23 cellular contexts compared by ENCODE assay signal in genomic region chr2:73759287-73759764, GRCh38. TPM values are rescaled to one million over a fixed set of nuclear protein-coding genes. Genes with fewer than 3 reads are reported as not detected.
DNase-seq lines count a peak whose midpoint lies in the region; ATAC-seq and TF ChIP-seq lines count a peak whose summit lies in the region.
"Had no signal": no experiment of that assay in that cellular context is flagged by ENCODE, and none has a peak within 500 bp of the region (broad histone marks: within the 10 kb centered on the region; RNA-seq: fewer than 3 reads in every experiment).

No MANE protein-coding gene starts in this region.

- H3K36me3 ChIP-seq in heart left ventricle (peaks cover 0 to 91% (median 69%) of the 10 kb centered on the region in 9 donors), endodermal cell (ENCODE audit: control insufficient read depth, insufficient read depth, low read length) (peaks cover 73% of the 10 kb centered on the region)

- intact Hi-C loops in heart left ventricle (cut with DNase I): no loop called here
- intact Hi-C loops in lower leg skin (cut with DNase I; ENCODE audit: low total_unique reads): no loop called here

- ATAC-seq in heart left ventricle: peak; percentile 86 to 90 (median 88)
- no peak for ATAC-seq in GM19328 (IDR thresholded peaks at IDR 0.05; ENCODE audit: unreplicated experiment)
- ATAC-seq: stimulated activated naive B cell treated with anti-CD40 and anti-IgM and Interleukin-4, amounts not matched to agents 10 μg/mL and 1 μg/mL and 100 μg/mL, for 72 hours had no signal

- TF ChIP-seq POLR2A in heart left ventricle (IDR thresholded peaks at IDR 0.05): no peak
- no peak for TF ChIP-seq POLR2A in lower leg skin (IDR thresholded peaks at IDR 0.05)

- H3K4me3 ChIP-seq in heart left ventricle: no peak overlapping the region
- H3K4me3 ChIP-seq in retinal pigment epithelial cell (ENCODE audit: low read length): no peak overlapping the region
- no peak overlapping the region for H3K4me3 ChIP-seq in lower leg skin (ENCODE audit: low read depth, poor library complexity, severe bottlenecking)
- H3K4me3 ChIP-seq in endodermal cell (ENCODE audit: low read length): no peak overlapping the region
- H3K4me3 ChIP-seq: spleen had no signal

- H3K9me3 ChIP-seq in heart left ventricle (peaks cover 0 to 3% (median 0%) of the 10 kb centered on the region in 12 donors), endodermal cell (ENCODE audit: control insufficient read depth, low read length) (peaks cover 20% of the 10 kb centered on the region)

- H3K4me1 Mint-ChIP-seq in HFFc6 (ENCODE audit: low read depth) (peaks cover 27% of the 10 kb centered on the region), endodermal cell (no peaks in the 10 kb centered on the region)
- H3K4me1 Mint-ChIP-seq: activated CD4-positive, alpha-beta memory T cell treated with anti-CD3 and anti-CD28 coated beads, Interleukin-2, amount 10 ng/mL, durations not matched to agents 7 days and 5 days; activated naive CD8-positive, alpha-beta T cell treated with anti-CD3 and anti-CD28 coated beads, Interleukin-2, amount 10 ng/mL, durations not matched to agents 7 days and 5 days; stimulated activated naive B cell treated with anti-CD40 and anti-IgM and Interleukin-4, amounts not matched to agents 10 μg/mL and 1 μg/mL and 100 μg/mL, for 72 hours had no signal

- H3K27ac Mint-ChIP-seq in HFFc6: peak overlapping the region; percentile 53
- no peak overlapping the region for H3K27ac Mint-ChIP-seq in endodermal cell
- H3K27ac Mint-ChIP-seq: activated CD4-positive, alpha-beta memory T cell treated with anti-CD3 and anti-CD28 coated beads, Interleukin-2, amount 10 ng/mL, durations not matched to agents 7 days and 5 days; activated naive CD8-positive, alpha-beta T cell treated with anti-CD3 and anti-CD28 coated beads, Interleukin-2, amount 10 ng/mL, durations not matched to agents 7 days and 5 days; CD4-positive, CD25-positive, alpha-beta regulatory T cell; stimulated activated naive B cell treated with anti-CD40 and anti-IgM and Interleukin-4, amounts not matched to agents 10 μg/mL and 1 μg/mL and 100 μg/mL, for 72 hours; type B pancreatic cell had no signal

- no peaks in the 10 kb centered on the region for H3K27me3 ChIP-seq in heart left ventricle
- no peaks in the 10 kb centered on the region for H3K27me3 ChIP-seq in endodermal cell (ENCODE audit: control insufficient read depth, insufficient read depth, low read length, poor library complexity, severe bottlenecking)
- H3K27me3 ChIP-seq: spleen had no signal

- DNase-seq in HFFc6: peak; percentile 32
- peak; percentile 96 for DNase-seq in cerebellar cortex (ENCODE audit: low spot score)
- peak in 4 of 5 donors; percentile 51 to 65 (median 60) for DNase-seq in heart left ventricle
- DNase-seq in retinal pigment epithelial cell (ENCODE audit: low read depth): peak; percentile 29
- DNase-seq in lower leg skin (ENCODE audit: low spot score in 2 of 2): no peak
- DNase-seq in DMS79 (lab: John Stamatoyannopoulos, UW): no peak
- no peak for DNase-seq in endodermal cell
- DNase-seq: activated CD4-positive, alpha-beta memory T cell treated with anti-CD3 and anti-CD28 coated beads, Interleukin-2, amount 10 ng/mL, durations not matched to agents 7 days and 5 days; activated naive CD8-positive, alpha-beta T cell treated with anti-CD3 and anti-CD28 coated beads, Interleukin-2, amount 10 ng/mL, durations not matched to agents 7 days and 5 days; CD4-positive, CD25-positive, alpha-beta regulatory T cell; hippocampal formation; NCI-H1417; NCI-H2171 treated with DMSO at 0.1 percent for 48 hours; NCI-H82; spleen; stimulated activated naive B cell treated with anti-CD40 and anti-IgM and Interleukin-4, amounts not matched to agents 10 μg/mL and 1 μg/mL and 100 μg/mL, for 72 hours had no signal

- H3K9me3 Mint-ChIP-seq in HFFc6: no peaks in the 10 kb centered on the region; the same call in 1 of the 2 replicates
- H3K9me3 Mint-ChIP-seq in endodermal cell: peaks cover 22% of the 10 kb centered on the region
- H3K9me3 Mint-ChIP-seq: activated naive CD8-positive, alpha-beta T cell treated with anti-CD3 and anti-CD28 coated beads, Interleukin-2, amount 10 ng/mL, durations not matched to agents 7 days and 5 days; CD4-positive, CD25-positive, alpha-beta regulatory T cell had no signal

- no peak for TF ChIP-seq CTCF in HFFc6 (IDR thresholded peaks at IDR 0.05)
- no peak for TF ChIP-seq CTCF in heart left ventricle (IDR thresholded peaks at IDR 0.05)
- no peak for TF ChIP-seq CTCF in retinal pigment epithelial cell (conservative IDR thresholded peaks at IDR 0.05; ENCODE audit: low read depth, low read length)
- no peak for TF ChIP-seq CTCF in lower leg skin (IDR thresholded peaks at IDR 0.05)
- TF ChIP-seq CTCF in endodermal cell (conservative IDR thresholded peaks at IDR 0.05): no peak

- 4 to 9% (median 5%) methylated on average over 3 of the region's 3 CpGs for WGBS in heart left ventricle, 4 donors
- WGBS in lower leg skin, 2 donors: 26 to 33% methylated on average over 3 of the region's 3 CpGs
- WGBS in endodermal cell (ENCODE audit: insufficient coverage in 1 of 2, insufficient read length in 1 of 2), 2 experiments: 77 to 94% methylated on average over 1 to 3 of the region's 3 CpGs

- H3K27me3 Mint-ChIP-seq in HFFc6 (ENCODE audit: insufficient read depth) (no peaks in the 10 kb centered on the region), endodermal cell (ENCODE audit: insufficient read depth) (no peaks in the 10 kb centered on the region)
- H3K27me3 Mint-ChIP-seq: activated CD4-positive, alpha-beta memory T cell treated with anti-CD3 and anti-CD28 coated beads, Interleukin-2, amount 10 ng/mL, durations not matched to agents 7 days and 5 days; activated naive CD8-positive, alpha-beta T cell treated with anti-CD3 and anti-CD28 coated beads, Interleukin-2, amount 10 ng/mL, durations not matched to agents 7 days and 5 days; CD4-positive, CD25-positive, alpha-beta regulatory T cell; stimulated activated naive B cell treated with anti-CD40 and anti-IgM and Interleukin-4, amounts not matched to agents 10 μg/mL and 1 μg/mL and 100 μg/mL, for 72 hours; type B pancreatic cell had no signal

- H3K4me3 Mint-ChIP-seq in HFFc6 (0 out of 2 replicates have a peak overlapping the region, but pooled peaks have one; percentile 12), endodermal cell (no peak overlapping the region)
- H3K4me3 Mint-ChIP-seq: activated CD4-positive, alpha-beta memory T cell treated with anti-CD3 and anti-CD28 coated beads, Interleukin-2, amount 10 ng/mL, durations not matched to agents 7 days and 5 days; activated naive CD8-positive, alpha-beta T cell treated with anti-CD3 and anti-CD28 coated beads, Interleukin-2, amount 10 ng/mL, durations not matched to agents 7 days and 5 days; CD4-positive, CD25-positive, alpha-beta regulatory T cell; stimulated activated naive B cell treated with anti-CD40 and anti-IgM and Interleukin-4, amounts not matched to agents 10 μg/mL and 1 μg/mL and 100 μg/mL, for 72 hours; type B pancreatic cell had no signal

- peaks cover 23% of the 10 kb centered on the region for H3K36me3 Mint-ChIP-seq in HFFc6 (ENCODE audit: low read depth)
- H3K36me3 Mint-ChIP-seq in endodermal cell (ENCODE audit: low read depth): peaks cover 72% of the 10 kb centered on the region

- H3K27ac ChIP-seq in heart left ventricle (peak overlapping the region in 9 of 12 donors; percentile 12 to 58 (median 46)), endodermal cell (ENCODE audit: low read depth, low read length) (no peak overlapping the region)

- H3K4me1 ChIP-seq in heart left ventricle (peaks cover 4 to 25% (median 17%) of the 10 kb centered on the region in 12 donors), endodermal cell (ENCODE audit: control insufficient read depth, insufficient read depth, low read length) (no peaks in the 10 kb centered on the region)

- H3K9ac ChIP-seq in endodermal cell (ENCODE audit: extremely low read depth, low read length, poor library complexity, severe bottlenecking): no peak overlapping the region

RNA-seq across cellular contexts. Expression of gene DUSP11, which starts 20.6 kb away (rescaled TPM):
- 10 to 100 TPM; 21.6 to 24.2 (median 23.1) TPM for total RNA-seq in HFFc6 (2021; fragmentation: NEBNext Ultra II Directional; extraction: Animal tissue kit (Norgen Biotek cat#: 25700))
- total RNA-seq in heart left ventricle (10 to 100 TPM in 6 of 9 donors, 1 to 10 TPM in 3; 6.7 to 13.8 (median 11.0) TPM), lower leg skin (10 to 100 TPM; 40.6 to 53.7 (median 41.9) TPM), endodermal cell (10 to 100 TPM; 18.8 to 23.0 TPM)
- polyA plus RNA-seq in heart left ventricle: 10 to 100 TPM in 1 of 2 donors, 1 to 10 TPM in 1; 8.7 to 10.5 TPM
- 23.2 TPM for polyA plus RNA-seq in endodermal cell (2013, experiment 1 of 2)
- polyA plus RNA-seq in endodermal cell (2013, experiment 2 of 2): 20.8 TPM

RNA-seq across cellular contexts. Expression of gene TPRKB, which starts 22.2 kb away (rescaled TPM):
- total RNA-seq in HFFc6 (2021; fragmentation: NEBNext Ultra II Directional; extraction: Animal tissue kit (Norgen Biotek cat#: 25700)): 10 to 100 TPM; 17.6 to 26.3 (median 22.8) TPM
- total RNA-seq in heart left ventricle: 10 to 100 TPM; 16.1 to 39.8 (median 28.6) TPM
- 10 to 100 TPM; 71.6 to 87.6 TPM for polyA plus RNA-seq in heart left ventricle
- 10 to 100 TPM; 17.2 to 32.2 (median 25.4) TPM for total RNA-seq in lower leg skin
- 10 to 100 TPM; 37.9 to 42.7 TPM for total RNA-seq in endodermal cell
- 71.7 TPM for polyA plus RNA-seq in endodermal cell (2013, experiment 1 of 2)
- polyA plus RNA-seq in endodermal cell (2013, experiment 2 of 2): 71.6 TPM

RNA-seq across cellular contexts. Expression of gene C2orf78, which starts 24.7 kb away (rescaled TPM):
- total RNA-seq in HFFc6 (2021; fragmentation: NEBNext Ultra II Directional; extraction: Animal tissue kit (Norgen Biotek cat#: 25700)): not detected
- total RNA-seq in heart left ventricle: not detected
- polyA plus RNA-seq in heart left ventricle: not detected
- total RNA-seq in lower leg skin: not detected
- not detected for total RNA-seq in endodermal cell
- not detected for polyA plus RNA-seq in endodermal cell (2013, experiment 1 of 2)
- polyA plus RNA-seq in endodermal cell (2013, experiment 2 of 2): not detected
- total RNA-seq: activated CD4-positive, alpha-beta memory T cell treated with anti-CD3 and anti-CD28 coated beads, Interleukin-2, amount 10 ng/mL, durations not matched to agents 7 days and 5 days; activated naive CD8-positive, alpha-beta T cell treated with anti-CD3 and anti-CD28 coated beads, Interleukin-2, amount 10 ng/mL, durations not matched to agents 7 days and 5 days; CD4-positive, CD25-positive, alpha-beta regulatory T cell; chondrocyte; kidney epithelial cell; LHCN-M2; osteocyte; spleen; T-helper 1 cell treated with Interleukin-12 subunit alpha and Interleukin-12 subunit beta and Interleukin-4 antibody, amounts not matched to agents 30 ng/mL and 1 ng/mL, for 36 hours had no signal
- polyA plus RNA-seq: CD4-positive, CD25-positive, alpha-beta regulatory T cell; spleen had no signal

Comparison
In these comparisons a context has a peak if more than half of its experiments do, and no peak if none do; other contexts are left out.
1. DNase-seq: peak in HFFc6 (single experiment), cerebellar cortex (single experiment), heart left ventricle (4 of 5) and retinal pigment epithelial cell (single experiment); none in lower leg skin (0 of 2), DMS79 (single experiment) and endodermal cell (single experiment).